In the genomic region with DNA sequence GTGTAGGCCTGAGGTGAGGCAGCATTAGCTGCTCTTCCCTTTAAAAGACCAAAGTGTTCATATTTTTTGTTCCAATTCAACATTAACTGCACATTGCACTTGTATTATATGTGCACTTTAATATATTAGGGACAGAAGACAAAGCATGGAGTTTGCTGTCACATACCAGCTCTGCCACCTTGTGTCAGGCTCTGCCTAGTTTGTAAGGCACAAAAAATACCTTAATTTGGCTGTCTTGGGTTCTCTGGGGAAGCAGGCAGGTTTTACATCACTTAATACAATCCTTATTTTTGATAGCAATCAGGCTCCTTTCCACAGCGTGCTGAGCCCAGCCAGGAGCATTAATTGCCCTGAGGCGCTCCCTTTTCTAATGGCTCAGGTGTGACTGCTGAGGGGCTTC, we compare ENCODE assay signal across 16 cellular contexts.
DNase-seq lines count a peak whose midpoint lies in the region; ATAC-seq and TF ChIP-seq lines count a peak whose summit lies in the region.
"Had no signal": no experiment of that assay in that cellular context is flagged by ENCODE, and none has a peak within 500 bp of the region (broad histone marks: within the 10 kb centered on the region; RNA-seq: fewer than 3 reads in every experiment).

No MANE protein-coding gene starts in this region.

- ATAC-seq in Right ventricle myocardium inferior (no peak), PC-3 (no peak)
- ATAC-seq: K562 had no signal

- H3K9me2 ChIP-seq in PC-3 (replicated peaks; ENCODE audit: low read length), result no peaks in the 10 kb centered on the region

- H3K36me3 ChIP-seq in cardiac muscle cell (peaks cover 20% of the 10 kb centered on the region), PC-3 (ENCODE audit: low read depth, low read length) (peaks cover 13% of the 10 kb centered on the region)

- H3K36me3 Mint-ChIP-seq in nephron (ENCODE audit: low read depth), result peaks cover 64% of the 10 kb centered on the region

- TF ChIP-seq CTCF in cardiac muscle cell (IDR thresholded peaks at IDR 0.05; ENCODE audit: low read depth, low read length) (no peak), PC-3 (conservative IDR thresholded peaks at IDR 0.05; ENCODE audit: low read depth, low read length) (no peak), nephron (IDR thresholded peaks at IDR 0.05; ENCODE audit: unreplicated experiment in 3 of 3) (no peak)

- H3K4me2 ChIP-seq in PC-3 (ENCODE audit: low read length), result no peak overlapping the region
- H3K4me2 ChIP-seq: A549 had no signal

- BruUV-seq in PC-3 (replicated peaks; lab: Mats Ljungman, UMichigan), result no TSS peak

- peak overlapping the region; percentile 72 for H3K27ac ChIP-seq in cardiac muscle cell
- peak overlapping the region; percentile 66; the same call in 1 of the 2 replicates for H3K27ac ChIP-seq in PC-3 (ENCODE audit: low read length)

- H3F3A ChIP-seq in PC-3 (ENCODE audit: low read length, unreplicated experiment), result no peaks in the 10 kb centered on the region

- H3K4me1 ChIP-seq in cardiac muscle cell (ENCODE audit: low read depth), result peaks cover 27% of the 10 kb centered on the region
- H3K4me1 ChIP-seq in PC-3 (ENCODE audit: insufficient read depth, low read length), result peaks cover 27% of the 10 kb centered on the region

- H3K4me3 ChIP-seq in cardiac muscle cell (no peak overlapping the region), PC-3 (ENCODE audit: low read length) (no peak overlapping the region)
- H3K4me3 ChIP-seq: A549, K562 had no signal

- intact Hi-C loops in Right ventricle myocardium inferior (cut with DNase I) (no loop called here), PC-3 (cut with micrococcal nuclease) (no loop called here)

- H3K79me2 ChIP-seq in PC-3 (ENCODE audit: low read length), result peaks cover 18% of the 10 kb centered on the region; the same call in 1 of the 2 replicates

- POLR2A ChIA-PET in PC-3 (lab: Charles Lee; ENCODE audit: unreplicated experiment), result no interaction called here

- H3K9me3 Mint-ChIP-seq in nephron, result no peaks in the 10 kb centered on the region
- H3K9me3 Mint-ChIP-seq: T-cell had no signal

- H3K4me3 Mint-ChIP-seq in nephron, result no peak overlapping the region
- H3K4me3 Mint-ChIP-seq: T-cell had no signal

- 0 out of 2 replicates have a peak overlapping the region, but pooled peaks have one; percentile 19 for H3K9ac ChIP-seq in PC-3 (ENCODE audit: low read length)

- no peaks in the 10 kb centered on the region for H3K27me3 ChIP-seq in cardiac muscle cell
- no peaks in the 10 kb centered on the region for H3K27me3 ChIP-seq in PC-3 (ENCODE audit: low read length)

- H3K9me3 ChIP-seq in cardiac muscle cell (ENCODE audit: low read depth) (no peaks in the 10 kb centered on the region), PC-3 (ENCODE audit: low read length) (no peaks in the 10 kb centered on the region)
- H3K9me3 ChIP-seq: A549 had no signal

- no peak overlapping the region for H2AFZ ChIP-seq in PC-3 (ENCODE audit: low read length)

- H3K27me3 Mint-ChIP-seq in nephron (ENCODE audit: low read depth), result no peaks in the 10 kb centered on the region

- H3K27ac Mint-ChIP-seq in nephron, result peak overlapping the region; percentile 2 to 59 (median 27)
- H3K27ac Mint-ChIP-seq: T-cell had no signal

- CTCF ChIA-PET in PC-3 (lab: Charles Lee), result no interaction called here

- no peak for DNase-seq in cardiac muscle cell (ENCODE audit: low read depth in 1 of 2, low spot score in 1 of 2)
- no peak for DNase-seq in Right ventricle myocardium inferior (ENCODE audit: missing footprints)
- DNase-seq in PC-3, result no peak
- no peak for DNase-seq in MV-4-11 (lab: John Stamatoyannopoulos, UW)
- no peak for DNase-seq in midbrain (lab: John Stamatoyannopoulos, UW)
- no peak for DNase-seq in NCI-H1092 treated with DMSO at 0.1 percent for 48 hours (lab: John Stamatoyannopoulos, UW)
- DNase-seq in superior temporal gyrus (ENCODE audit: extremely low spot score), result no peak
- DNase-seq: C1 segment of cervical spinal cord, DMS 273 treated with DMSO at 0.1 percent for 48 hours, HCEC 1CT, NCI-H1092, NCI-H69, T-cell had no signal

- H4K20me1 ChIP-seq in PC-3 (ENCODE audit: low read length), result no peaks in the 10 kb centered on the region

- peaks cover 44% of the 10 kb centered on the region for H3K4me1 Mint-ChIP-seq in nephron
- H3K4me1 Mint-ChIP-seq: T-cell had no signal
